ENCODE assay signal across 22 cellular contexts in genomic region chrX:28552882-28553829, GRCh38. TPM values are rescaled to one million over a fixed set of nuclear protein-coding genes. Genes with fewer than 3 reads are reported as not detected.
"Had no signal": no experiment of that assay in that cellular context is flagged by ENCODE, and none has a peak within 500 bp of the region (broad histone marks: within the 10 kb centered on the region; RNA-seq: fewer than 3 reads in every experiment).

No MANE protein-coding gene starts in this region.

- ATAC-seq: Right ventricle myocardium inferior had no signal

- H3K9me3 Mint-ChIP-seq: activated CD4-positive, alpha-beta memory T cell treated with anti-CD3 and anti-CD28 coated beads, Interleukin-2, amount 10 ng/mL, durations not matched to agents 7 days and 5 days; activated naive CD8-positive, alpha-beta T cell treated with anti-CD3 and anti-CD28 coated beads, Interleukin-2, amount 10 ng/mL, durations not matched to agents 7 days and 5 days had no signal

- H3K27ac Mint-ChIP-seq: activated CD4-positive, alpha-beta memory T cell treated with anti-CD3 and anti-CD28 coated beads, Interleukin-2, amount 10 ng/mL, durations not matched to agents 7 days and 5 days; activated naive CD8-positive, alpha-beta T cell treated with anti-CD3 and anti-CD28 coated beads, Interleukin-2, amount 10 ng/mL, durations not matched to agents 7 days and 5 days had no signal

- H3K4me1 ChIP-seq: adrenal gland, breast epithelium, SJCRH30 had no signal

- H3K4me3 ChIP-seq: adrenal gland, breast epithelium, SJCRH30 had no signal

- H3K27me3 Mint-ChIP-seq: activated CD4-positive, alpha-beta memory T cell treated with anti-CD3 and anti-CD28 coated beads, Interleukin-2, amount 10 ng/mL, durations not matched to agents 7 days and 5 days; activated naive CD8-positive, alpha-beta T cell treated with anti-CD3 and anti-CD28 coated beads, Interleukin-2, amount 10 ng/mL, durations not matched to agents 7 days and 5 days had no signal

- H3K4me1 Mint-ChIP-seq: activated CD4-positive, alpha-beta memory T cell treated with anti-CD3 and anti-CD28 coated beads, Interleukin-2, amount 10 ng/mL, durations not matched to agents 7 days and 5 days; activated naive CD8-positive, alpha-beta T cell treated with anti-CD3 and anti-CD28 coated beads, Interleukin-2, amount 10 ng/mL, durations not matched to agents 7 days and 5 days had no signal

- H3K36me3 ChIP-seq: adrenal gland, breast epithelium, SJCRH30 had no signal

- DNase-seq: activated CD4-positive, alpha-beta memory T cell treated with anti-CD3 and anti-CD28 coated beads, Interleukin-2, amount 10 ng/mL, durations not matched to agents 7 days and 5 days; activated CD4-positive, alpha-beta T cell treated with anti-CD3 and anti-CD28 coated beads, Interleukin-2, amount 50 U/mL, for 1 hour; activated CD4-positive, CD25-positive, alpha-beta regulatory T cell; activated naive CD4-positive, alpha-beta T cell treated with anti-CD3 and anti-CD28 coated beads, Interleukin-2, amount 50 U/mL, for 16 hours; activated naive CD8-positive, alpha-beta T cell treated with anti-CD3 and anti-CD28 coated beads, Interleukin-2, amount 10 ng/mL, durations not matched to agents 7 days and 5 days; adrenal gland; anterior cingulate cortex; central memory CD4-positive, alpha-beta T cell; NCI-H1048; NCI-H146; NCI-H187 treated with DMSO at 0.1 percent for 48 hours; NCI-H2081 treated with DMSO at 0.1 percent for 48 hours; NCI-H446; NCI-H524; SJCRH30; SK-N-SH; T-helper 1 cell had no signal

- H3K9me3 ChIP-seq: adrenal gland, SJCRH30, SK-N-SH had no signal

- H3K27me3 ChIP-seq: SJCRH30 had no signal

- H3K4me2 ChIP-seq: SK-N-SH had no signal

- H3K4me3 Mint-ChIP-seq: activated CD4-positive, alpha-beta memory T cell treated with anti-CD3 and anti-CD28 coated beads, Interleukin-2, amount 10 ng/mL, durations not matched to agents 7 days and 5 days; activated naive CD8-positive, alpha-beta T cell treated with anti-CD3 and anti-CD28 coated beads, Interleukin-2, amount 10 ng/mL, durations not matched to agents 7 days and 5 days had no signal

- H3K36me3 Mint-ChIP-seq: activated naive CD8-positive, alpha-beta T cell treated with anti-CD3 and anti-CD28 coated beads, Interleukin-2, amount 10 ng/mL, durations not matched to agents 7 days and 5 days had no signal

- H3K27ac ChIP-seq: adrenal gland, breast epithelium, SJCRH30, VCaP had no signal

RNA-seq across cellular contexts. Expression of gene IL1RAPL1, which starts 34.1 kb away (rescaled TPM):
- total RNA-seq: activated CD4-positive, alpha-beta memory T cell treated with anti-CD3 and anti-CD28 coated beads, Interleukin-2, amount 10 ng/mL, durations not matched to agents 7 days and 5 days; activated CD8-positive, alpha-beta memory T cell treated with anti-CD3 and anti-CD28 coated beads for 36 hours; activated naive CD8-positive, alpha-beta T cell treated with anti-CD3 and anti-CD28 coated beads, Interleukin-2, amount 10 ng/mL, durations not matched to agents 7 days and 5 days; adrenal gland; SJCRH30; T-helper 2 cell treated with Interferon-gamma antibody and Interleukin-4, amounts not matched to agents 100 ng/mL and 5 ng/mL, for 36 hours had no signal
- polyA plus RNA-seq: adrenal gland had no signal
